ENCODE assay signal across 1 cellular context in genomic region chr3:150147776-150148175, GRCh38.
TF ChIP-seq lines count a peak whose summit lies in the region.

No MANE protein-coding gene starts in this region.

TF ChIP-seq in GM12878, 131 proteins besides CTCF, POLR2A, EP300 and RAD21 (continued from another document):
- no peak for TF ChIP-seq ZBTB4 (CRISPR knock-in tag; IDR thresholded peaks at IDR 0.05)
- no peak for TF ChIP-seq PML (IDR thresholded peaks at IDR 0.05; ENCODE audit: low read length)
- TF ChIP-seq USF1 (IDR thresholded peaks at IDR 0.05; ENCODE audit: borderline replicate concordance, extremely low read length, insufficient read depth, low read depth, low read length): no peak
